32 cellular contexts compared by ENCODE assay signal in genomic region chr15:70835826-70836225, GRCh38. TPM values are rescaled to one million over a fixed set of nuclear protein-coding genes. Genes with fewer than 3 reads are reported as not detected.
A peak's percentile ranks its signal among the peaks of the same experiment; 100 is the strongest.
DNase-seq lines count a peak whose midpoint lies in the region; ATAC-seq and TF ChIP-seq lines count a peak whose summit lies in the region.
"Had no signal": no experiment of that assay in that cellular context is flagged by ENCODE, and none has a peak within 500 bp of the region (broad histone marks: within the 10 kb centered on the region; RNA-seq: fewer than 3 reads in every experiment).

No MANE protein-coding gene starts in this region.

- POLR2A ChIA-PET in naive thymus-derived CD8-positive, alpha-beta T cell (lab: Charles Lee): no interaction called here

- H3K27me3 ChIP-seq in subcutaneous abdominal adipose tissue (ENCODE audit: control insufficient read depth in 5 of 5, insufficient read depth in 4 of 5, low read length in 5 of 5) (no peaks in the 10 kb centered on the region), lower lobe of right lung (ENCODE audit: low read depth) (no peaks in the 10 kb centered on the region)
- H3K27me3 ChIP-seq: foreskin keratinocyte had no signal

- H3K27ac ChIP-seq in subcutaneous abdominal adipose tissue (ENCODE audit: low read depth, low read length) (peak overlapping the region; percentile 74), lower lobe of right lung (no peak overlapping the region)
- H3K27ac ChIP-seq: foreskin keratinocyte, parathyroid adenoma, PC-9, WERI-Rb-1 had no signal

- peaks cover 0 to 2% (median 0%) of the 10 kb centered on the region in 3 donors for H3K36me3 Mint-ChIP-seq in naive thymus-derived CD8-positive, alpha-beta T cell
- no peaks in the 10 kb centered on the region for H3K36me3 Mint-ChIP-seq in activated T-cell treated with anti-CD3 and anti-CD28 coated beads, Interleukin-2, amount 50 U/mL, for 4 hours (ENCODE audit: insufficient read depth)
- H3K36me3 Mint-ChIP-seq: CD14-positive monocyte had no signal

- no peak overlapping the region for H3K27ac Mint-ChIP-seq in naive thymus-derived CD8-positive, alpha-beta T cell
- H3K27ac Mint-ChIP-seq: activated naive CD8-positive, alpha-beta T cell treated with anti-CD3 and anti-CD28 coated beads, Interleukin-2, amount 50 U/mL, for 24 hours; activated T-cell treated with anti-CD3 and anti-CD28 coated beads, Interleukin-2, amount 50 U/mL, for 24 hours; CD14-positive monocyte had no signal

- ATAC-seq in Right ventricle myocardium superior (ENCODE audit: poor library complexity): peak; percentile 42
- ATAC-seq in Right ventricle myocardium inferior: no peak
- peak; percentile 19 for ATAC-seq in left lobe of liver
- ATAC-seq in lower lobe of right lung: no peak
- ATAC-seq in naive thymus-derived CD8-positive, alpha-beta T cell: no peak
- ATAC-seq in activated T-cell treated with anti-CD3 and anti-CD28 coated beads, Interleukin-2, amount 50 U/mL, for 4 hours: no peak
- ATAC-seq: activated naive CD8-positive, alpha-beta T cell treated with anti-CD3 and anti-CD28 coated beads, Interleukin-2, amount 50 U/mL, for 24 hours; foreskin keratinocyte; mucosa of descending colon; stimulated activated naive CD8-positive, alpha-beta T cell treated with anti-CD3 and anti-CD28 coated beads, Interleukin-15, Interleukin-2, amounts not matched to agents 100 U/mL and 50 U/mL, for 24 hours had no signal

- no peak overlapping the region for H3K4me3 ChIP-seq in subcutaneous abdominal adipose tissue (ENCODE audit: low read depth in 1 of 5, low read length in 5 of 5)
- H3K4me3 ChIP-seq in lower lobe of right lung: no peak overlapping the region
- H3K4me3 ChIP-seq: lung, mucosa of descending colon, PC-9 had no signal

- H3K4me3 Mint-ChIP-seq in naive thymus-derived CD8-positive, alpha-beta T cell: no peak overlapping the region
- H3K4me3 Mint-ChIP-seq in activated T-cell treated with anti-CD3 and anti-CD28 coated beads, Interleukin-2, amount 50 U/mL, for 4 hours: no peak overlapping the region
- H3K4me3 Mint-ChIP-seq: activated naive CD8-positive, alpha-beta T cell treated with anti-CD3 and anti-CD28 coated beads, Interleukin-2, amount 50 U/mL, for 24 hours; activated T-cell treated with anti-CD3 and anti-CD28 coated beads, Interleukin-2, amount 50 U/mL, for 24 hours; CD14-positive monocyte; H9; nephron had no signal

- peaks cover 0 to 28% (median 23%) of the 10 kb centered on the region in 5 donors for H3K4me1 ChIP-seq in subcutaneous abdominal adipose tissue (ENCODE audit: control insufficient read depth in 5 of 5, insufficient read depth in 5 of 5, low read length in 5 of 5)
- H3K4me1 ChIP-seq in lower lobe of right lung: no peaks in the 10 kb centered on the region
- H3K4me1 ChIP-seq: parathyroid adenoma had no signal

- peaks cover 0 to 1% (median 0%) of the 10 kb centered on the region in 4 donors for H3K4me1 Mint-ChIP-seq in naive thymus-derived CD8-positive, alpha-beta T cell
- H3K4me1 Mint-ChIP-seq in activated T-cell treated with anti-CD3 and anti-CD28 coated beads, Interleukin-2, amount 50 U/mL, for 4 hours (ENCODE audit: low read depth): no peaks in the 10 kb centered on the region
- H3K4me1 Mint-ChIP-seq: activated naive CD8-positive, alpha-beta T cell treated with anti-CD3 and anti-CD28 coated beads, Interleukin-2, amount 50 U/mL, for 24 hours; CD14-positive monocyte had no signal

- intact Hi-C loops in Right ventricle myocardium superior (cut with DNase I): no loop called here
- intact Hi-C loops in Right ventricle myocardium inferior (cut with DNase I): loop anchor here (2.0 kb wide), 1 partner anchor 17 kb away; no protein-coding TSS in a partner anchor
- intact Hi-C loops in lower lobe of right lung (cut with DNase I): no loop called here

- H3K27me3 Mint-ChIP-seq in naive thymus-derived CD8-positive, alpha-beta T cell: peaks cover 0 to 11% (median 4%) of the 10 kb centered on the region in 5 donors
- H3K27me3 Mint-ChIP-seq in activated T-cell treated with anti-CD3 and anti-CD28 coated beads, Interleukin-2, amount 50 U/mL, for 4 hours (ENCODE audit: low read depth): peaks cover 7% of the 10 kb centered on the region

- TF ChIP-seq CTCF in lower lobe of right lung (IDR thresholded peaks at IDR 0.05): no peak

- H3K9me3 ChIP-seq in subcutaneous abdominal adipose tissue (ENCODE audit: control insufficient read depth in 5 of 5, low read length in 5 of 5): no peaks in the 10 kb centered on the region
- H3K9me3 ChIP-seq in lower lobe of right lung: no peaks in the 10 kb centered on the region
- H3K9me3 ChIP-seq: mucosa of descending colon had no signal

- peak overlapping the region in 2 of 5 donors; percentile 10 to 61 for H3K9ac ChIP-seq in subcutaneous abdominal adipose tissue (ENCODE audit: low read length in 5 of 5)
- H3K9ac ChIP-seq: parathyroid adenoma had no signal

- H3K36me3 ChIP-seq in subcutaneous abdominal adipose tissue (ENCODE audit: control insufficient read depth in 5 of 5, insufficient read depth in 5 of 5, low read length in 5 of 5) (peaks cover 6 to 46% (median 34%) of the 10 kb centered on the region in 5 donors), lower lobe of right lung (peaks cover 15% of the 10 kb centered on the region)

- DNase-seq in Right ventricle myocardium superior (no peak), Right ventricle myocardium inferior (ENCODE audit: missing footprints) (no peak), left lobe of liver (ENCODE audit: low spot score) (no peak), lower lobe of right lung (no peak), cortex of kidney (lab: John Stamatoyannopoulos, UW) (no peak)
- no peak for DNase-seq in naive thymus-derived CD8-positive, alpha-beta T cell
- no peak for DNase-seq in activated T-cell treated with anti-CD3 and anti-CD28 coated beads, Interleukin-2, amount 50 U/mL, for 4 hours
- DNase-seq: 8988T; activated CD4-positive, alpha-beta T cell treated with anti-CD3 and anti-CD28 coated beads for 48 hours; activated naive CD8-positive, alpha-beta T cell treated with anti-CD3 and anti-CD28 coated beads, Interleukin-2, amount 50 U/mL, for 24 hours; activated T-cell treated with anti-CD3 and anti-CD28 coated beads, Interleukin-2, amount 50 U/mL, for 24 hours; Calu3; DND-41; effector memory CD4-positive, alpha-beta T cell; foreskin keratinocyte; H9; IMR-90; mucosa of descending colon; NCI-H1694 treated with DMSO at 0.1 percent for 48 hours; NCI-H2171; NCI-H526 treated with DMSO at 0.1 percent for 48 hours; PC-9; SIG-M5; stimulated activated naive CD8-positive, alpha-beta T cell treated with anti-CD3 and anti-CD28 coated beads, Interleukin-15, Interleukin-2, amounts not matched to agents 100 U/mL and 50 U/mL, for 24 hours; SW 1271; T-helper 9 cell; WERI-Rb-1 had no signal

- H3K9me3 Mint-ChIP-seq in naive thymus-derived CD8-positive, alpha-beta T cell: no peaks in the 10 kb centered on the region
- no peaks in the 10 kb centered on the region for H3K9me3 Mint-ChIP-seq in activated T-cell treated with anti-CD3 and anti-CD28 coated beads, Interleukin-2, amount 50 U/mL, for 4 hours
- H3K9me3 Mint-ChIP-seq: activated naive CD8-positive, alpha-beta T cell treated with anti-CD3 and anti-CD28 coated beads, Interleukin-2, amount 50 U/mL, for 24 hours; activated T-cell treated with anti-CD3 and anti-CD28 coated beads, Interleukin-2, amount 50 U/mL, for 24 hours; H9; nephron had no signal

RNA-seq across cellular contexts. Expression of gene LARP6, which starts 18.1 kb away (rescaled TPM):
- total RNA-seq in Right ventricle myocardium superior: 47.6 TPM
- 55.7 TPM for total RNA-seq in Right ventricle myocardium inferior
- total RNA-seq in left lobe of liver: 1.9 TPM
- total RNA-seq in lower lobe of right lung: 7.5 TPM
- under 1 TPM in 1 of 2 experiments, not detected in 1; 0.36 TPM for total RNA-seq in naive thymus-derived CD8-positive, alpha-beta T cell
- polyA plus RNA-seq in naive thymus-derived CD8-positive, alpha-beta T cell: under 1 TPM in 1 of 3 donors, not detected in 2; 0.03 TPM
- total RNA-seq in activated T-cell treated with anti-CD3 and anti-CD28 coated beads, Interleukin-2, amount 50 U/mL, for 4 hours: under 1 TPM; 0.05 to 0.61 (median 0.19) TPM
- polyA plus RNA-seq: CD14-positive monocyte had no signal

RNA-seq across cellular contexts. Expression of gene THAP10, which starts 56.4 kb away (rescaled TPM):
- total RNA-seq in Right ventricle myocardium superior (3.9 TPM), Right ventricle myocardium inferior (3.7 TPM), left lobe of liver (0.93 TPM), lower lobe of right lung (2.4 TPM)
- total RNA-seq in naive thymus-derived CD8-positive, alpha-beta T cell: not detected
- polyA plus RNA-seq in naive thymus-derived CD8-positive, alpha-beta T cell: not detected
- total RNA-seq in activated T-cell treated with anti-CD3 and anti-CD28 coated beads, Interleukin-2, amount 50 U/mL, for 4 hours: not detected

RNA-seq across cellular contexts. Expression of gene LRRC49, which starts 56.8 kb away (rescaled TPM):
- total RNA-seq in Right ventricle myocardium superior: 45.7 TPM
- 70.9 TPM for total RNA-seq in Right ventricle myocardium inferior
- 0.25 TPM for total RNA-seq in left lobe of liver
- total RNA-seq in lower lobe of right lung: 7.3 TPM
- not detected for total RNA-seq in naive thymus-derived CD8-positive, alpha-beta T cell
- polyA plus RNA-seq in naive thymus-derived CD8-positive, alpha-beta T cell: not detected
- not detected for total RNA-seq in activated T-cell treated with anti-CD3 and anti-CD28 coated beads, Interleukin-2, amount 50 U/mL, for 4 hours

Comparison
In these comparisons a context has a peak if more than half of its experiments do, and no peak if none do; other contexts are left out.
1. ATAC-seq: peak in Right ventricle myocardium superior (single experiment) and left lobe of liver (single experiment); none in Right ventricle myocardium inferior (single experiment), lower lobe of right lung (0 of 2), naive thymus-derived CD8-positive, alpha-beta T cell (0 of 2) and activated T-cell treated with anti-CD3 and anti-CD28 coated beads, Interleukin-2, amount 50 U/mL, for 4 hours (0 of 2).